Comparison of ENCODE assay signal across 8 cellular contexts in genomic region chr7:95684037-95684436, GRCh38.
DNase-seq lines count a peak whose midpoint lies in the region; ATAC-seq, FAIRE-seq and TF ChIP-seq lines count a peak whose summit lies in the region.

No MANE protein-coding gene starts in this region.

- peak; percentile 15 for TF ChIP-seq CTCF in NB4 (IDR thresholded peaks at IDR 0.05; ENCODE audit: low read depth, low read length)
- peak in 2 of 3 experiments; percentile 25 for TF ChIP-seq CTCF in keratinocyte (optimal IDR thresholded peaks at IDR 0.05 in 1 of 3, IDR thresholded peaks at IDR 0.05 in 1 of 3, conservative IDR thresholded peaks at IDR 0.05 in 1 of 3; ENCODE audit: extremely low read depth in 1 of 3, insufficient read depth in 2 of 3, low read length in 3 of 3)
- peak in 2 of 3 experiments; percentile 13 to 74 for TF ChIP-seq CTCF in vagina (IDR thresholded peaks at IDR 0.05)
- TF ChIP-seq CTCF in CD14-positive monocyte (IDR thresholded peaks at IDR 0.05), result no peak

- H3K36me3 ChIP-seq in keratinocyte (ENCODE audit: control insufficient read depth in 2 of 2, extremely low read depth in 1 of 2, insufficient read depth in 2 of 2, low read length in 2 of 2) (no peaks in the 10 kb centered on the region), vagina (no peaks in the 10 kb centered on the region)

- no peak overlapping the region for H3K4me2 ChIP-seq in keratinocyte (ENCODE audit: control insufficient read depth, extremely low read depth, insufficient read depth, low read depth, low read length)

- no peaks in the 10 kb centered on the region for H4K20me1 ChIP-seq in keratinocyte (ENCODE audit: control insufficient read depth, extremely low read depth, insufficient read depth, low read length)

- no peak overlapping the region for H2AFZ ChIP-seq in keratinocyte (ENCODE audit: control insufficient read depth, low read length)

- peaks cover 0 to 2% (median under 1%) of the 10 kb centered on the region in 3 donors for H3K27me3 Mint-ChIP-seq in CD14-positive monocyte (ENCODE audit: low read depth in 3 of 3)

- dilution Hi-C loops in keratinocyte (cut with MboI; ENCODE audit: extremely low pct_ligation_motif_present, low sequenced_read_pairs), result loop anchor here (25.0 kb wide), 1 partner anchor 172 kb away; no protein-coding TSS in a partner anchor

- peaks cover 15% of the 10 kb centered on the region for H3K4me1 Mint-ChIP-seq in CD14-positive monocyte

- H3K4me3 Mint-ChIP-seq in CD14-positive monocyte, result no peak overlapping the region

- H3K27ac Mint-ChIP-seq in CD14-positive monocyte, result no peak overlapping the region

- H3K4me1 ChIP-seq in keratinocyte (ENCODE audit: control insufficient read depth, extremely low read depth, insufficient read depth, low read length) (no peaks in the 10 kb centered on the region), vagina (peaks cover 12% of the 10 kb centered on the region)

- H3K79me2 ChIP-seq in keratinocyte (ENCODE audit: control insufficient read depth, insufficient read depth, low read length), result no peaks in the 10 kb centered on the region

- H3K9ac ChIP-seq in keratinocyte (ENCODE audit: control insufficient read depth, extremely low read depth, insufficient read depth, low read length), result no peak overlapping the region

- H3K9me3 Mint-ChIP-seq in CD14-positive monocyte, result peaks cover 0 to 3% (median 0%) of the 10 kb centered on the region in 7 donors

- intact Hi-C loops in vagina (cut with DNase I) (loop anchor here (5.0 kb wide), 2 partner anchors 87 to 152 kb away; partner anchors contain the start of gene PDK4), CD14-positive monocyte (cut with micrococcal nuclease) (no loop called here)

- no peaks in the 10 kb centered on the region for H3K36me3 Mint-ChIP-seq in CD14-positive monocyte

- H3K9me1 ChIP-seq in keratinocyte (ENCODE audit: control insufficient read depth, extremely low read depth, insufficient read depth, low read length), result no peaks in the 10 kb centered on the region

- no peak for TF ChIP-seq POLR2A in NB4 (IDR thresholded peaks at IDR 0.05; ENCODE audit: extremely low read depth, insufficient read length)
- no peak for TF ChIP-seq POLR2A in vagina (IDR thresholded peaks at IDR 0.05)

- H3K27me3 ChIP-seq in keratinocyte (ENCODE audit: control insufficient read depth, extremely low read depth, insufficient read depth, low read length) (no peaks in the 10 kb centered on the region), vagina (no peaks in the 10 kb centered on the region)

- H3K27ac ChIP-seq in keratinocyte (ENCODE audit: control insufficient read depth, insufficient read depth, low read length), result no peak overlapping the region
- H3K27ac ChIP-seq in vagina, result no peak overlapping the region

- H3K4me3 ChIP-seq in NB4 (ENCODE audit: low read depth, low read length) (no peak overlapping the region), keratinocyte (ENCODE audit: control insufficient read depth in 2 of 3, extremely low read depth in 1 of 3, insufficient read depth in 2 of 3, low read depth in 1 of 3, low read length in 3 of 3) (no peak overlapping the region), vagina (no peak overlapping the region)

- DNase-seq in DMS53 treated with DMSO at 0.1 percent for 48 hours (lab: John Stamatoyannopoulos, UW; ENCODE audit: unreplicated experiment), result peak; percentile 74
- peak; percentile 28 for DNase-seq in NB4 (ENCODE audit: low read depth)
- DNase-seq in astrocyte of the hippocampus (ENCODE audit: low read depth, low spot score), result peak; percentile 48
- DNase-seq in keratinocyte (ENCODE audit: low read depth, low spot score), result no peak
- DNase-seq in vagina (ENCODE audit: extremely low spot score in 2 of 2), result no peak
- DNase-seq in CD14-positive monocyte (ENCODE audit: low spot score), result no peak

- H3K9me3 ChIP-seq in keratinocyte (ENCODE audit: control insufficient read depth, low read depth, low read length) (no peaks in the 10 kb centered on the region), vagina (no peaks in the 10 kb centered on the region)

- ATAC-seq in HG03045 (IDR thresholded peaks at IDR 0.05; ENCODE audit: unreplicated experiment), result no peak
- no peak for ATAC-seq in HG02938 (IDR thresholded peaks at IDR 0.05; ENCODE audit: unreplicated experiment)

- FAIRE-seq in keratinocyte (lab: Jason Lieb, UNC), result no peak

Comparison
In these comparisons a context has a peak if more than half of its experiments do, and no peak if none do; other contexts are left out.
1. DNase-seq: peak in DMS53 treated with DMSO at 0.1 percent for 48 hours (single experiment), NB4 (single experiment) and astrocyte of the hippocampus (single experiment); none in keratinocyte (single experiment), vagina (0 of 2) and CD14-positive monocyte (single experiment).